In genomic region chr5:1111727-1112289, GRCh38 we compare ENCODE assay signal across 8 cellular contexts. TPM values are rescaled to one million over a fixed set of nuclear protein-coding genes. Genes with fewer than 3 reads are reported as not detected.
DNase-seq lines count a peak whose midpoint lies in the region; ATAC-seq, FAIRE-seq and TF ChIP-seq lines count a peak whose summit lies in the region.

Gene SLC12A7 (minus strand): TSS chr5:1112063. CDS start chr5:1111991, 72 bp downstream.

- no peaks in the 10 kb centered on the region for H3K27me3 ChIP-seq in ACC112 (ENCODE audit: insufficient read depth, low read length)
- no peaks in the 10 kb centered on the region for H3K27me3 ChIP-seq in body of pancreas
- H3K27me3 ChIP-seq in smooth muscle cell (ENCODE audit: low read depth) = no peaks in the 10 kb centered on the region

- ATAC-seq in GM19025 (IDR thresholded peaks at IDR 0.05; ENCODE audit: low read depth, unreplicated experiment) = peak; percentile 70
- peak; percentile 70 for ATAC-seq in body of pancreas
- no peak for ATAC-seq in HG03139 (IDR thresholded peaks at IDR 0.05; ENCODE audit: unreplicated experiment)

- peaks cover 34% of the 10 kb centered on the region for H4K20me1 ChIP-seq in smooth muscle cell (ENCODE audit: low read depth)

- H3K4me1 ChIP-seq in ACC112 (ENCODE audit: control insufficient read depth, insufficient read depth, low read length, unreplicated experiment) (peaks cover 4% of the 10 kb centered on the region), body of pancreas (peaks cover 65% of the 10 kb centered on the region), smooth muscle cell (ENCODE audit: low read depth) (no peaks in the 10 kb centered on the region)

- H3K9ac ChIP-seq in smooth muscle cell (ENCODE audit: low read depth) = peak within 1 kb of the TSS; percentile 66

- no peak within 1 kb of the TSS for H3K27ac ChIP-seq in ACC112 (ENCODE audit: low read depth, low read length)
- peak within 1 kb of the TSS; percentile 74 to 93 (median 90) for H3K27ac ChIP-seq in body of pancreas
- H3K27ac ChIP-seq in smooth muscle cell (ENCODE audit: low read depth) = no peak within 1 kb of the TSS

- peak within 1 kb of the TSS; percentile 84 for H3K4me2 ChIP-seq in smooth muscle cell

- H2AFZ ChIP-seq in ACC112 (ENCODE audit: low read length, unreplicated experiment) = no peak within 1 kb of the TSS
- H2AFZ ChIP-seq in smooth muscle cell (ENCODE audit: low read depth) = peak within 1 kb of the TSS; percentile 45

- FAIRE-seq in HTR-8/SVneo (lab: Jason Lieb, UNC) = peak; percentile 99

- H3K9me3 ChIP-seq in body of pancreas (no peaks in the 10 kb centered on the region), smooth muscle cell (replicated peaks; ENCODE audit: low read depth) (no peaks in the 10 kb centered on the region)

- peaks cover 15% of the 10 kb centered on the region for H3K79me2 ChIP-seq in ACC112 (ENCODE audit: control insufficient read depth, insufficient read depth, low read length, unreplicated experiment)
- peaks cover 3% of the 10 kb centered on the region for H3K79me2 ChIP-seq in smooth muscle cell (ENCODE audit: low read depth)

- intact Hi-C loops in T-helper 1 cell treated with Interleukin-12 subunit alpha and Interleukin-12 subunit beta and Interleukin-4 antibody, amounts not matched to agents 30 ng/mL and 1 ng/mL, for 36 hours (cut with micrococcal nuclease) = loop anchor here (1.0 kb wide), 2 partner anchors 8 to 274 kb away; no protein-coding TSS in a partner anchor
- intact Hi-C loops in body of pancreas (cut with DNase I) = no loop called here

- WGBS in body of pancreas, 2 donors = 0 to 1% methylated on average over 20 to 79 of the region's 79 CpGs
- 0% methylated on average over 22 of the region's 79 CpGs for WGBS in smooth muscle cell (ENCODE audit: low lambda C conversion rate)

- H3K36me3 ChIP-seq in ACC112 (ENCODE audit: insufficient read depth, low read length) (no peaks in the 10 kb centered on the region), body of pancreas (replicated peaks in 1 of 2; ENCODE audit: insufficient read depth in 1 of 2, low read depth in 2 of 2) (no peaks in the 10 kb centered on the region), smooth muscle cell (ENCODE audit: low read depth) (no peaks in the 10 kb centered on the region)

- no peaks in the 10 kb centered on the region for H3F3A ChIP-seq in smooth muscle cell (ENCODE audit: low read depth)

- DNase-seq in HTR-8/SVneo (ENCODE audit: insufficient read length, low spot score) (peak; percentile 83), body of pancreas (peak; percentile 74 to 84 (median 78)), iPS-NIHi11 (ENCODE audit: low spot score) (peak; percentile 93), smooth muscle cell (lab: John Stamatoyannopoulos, UW; ENCODE audit: unreplicated experiment) (no peak)

- peak; percentile 47 to 95 (median 75) for TF ChIP-seq POLR2A in body of pancreas (IDR thresholded peaks at IDR 0.05)

- H3K4me3 ChIP-seq in ACC112 (ENCODE audit: low read depth, low read length) = peak within 1 kb of the TSS; percentile 88
- peak within 1 kb of the TSS; percentile 78 to 93 for H3K4me3 ChIP-seq in body of pancreas
- peak within 1 kb of the TSS; percentile 83 for H3K4me3 ChIP-seq in smooth muscle cell

- TF ChIP-seq CTCF in body of pancreas (IDR thresholded peaks at IDR 0.05) (peak in 1 of 7 experiments; percentile 6), smooth muscle cell (IDR thresholded peaks at IDR 0.05; ENCODE audit: borderline replicate concordance, insufficient read depth, poor library complexity, severe bottlenecking) (no peak)

RNA-seq across cellular contexts. Expression of gene SLC12A7, which starts in this region (rescaled TPM):
- 76.7 and 76.9 TPM in 2 replicates for total RNA-seq in T-helper 1 cell treated with Interleukin-12 subunit alpha and Interleukin-12 subunit beta and Interleukin-4 antibody, amounts not matched to agents 30 ng/mL and 1 ng/mL, for 36 hours
- total RNA-seq in body of pancreas = 10 to 100 TPM; 35.5 to 42.8 TPM
- total RNA-seq in smooth muscle cell = 6.1 and 8.3 TPM in 2 replicates
- polyA plus RNA-seq in smooth muscle cell = 13.4 and 15.2 TPM in 2 replicates

Comparison
In these comparisons a context has a peak if more than half of its experiments do, and no peak if none do; other contexts are left out.
1. H3K27ac ChIP-seq: peak in body of pancreas (4 of 4); none in ACC112 (single experiment) and smooth muscle cell (single experiment).
2. Peak in every context shown above with its lines, with median percentiles within 50 percentile points of each other: H3K4me3 ChIP-seq.